Comparison of ENCODE assay signal across 1 cellular context in genomic region chr1:163083690-163084089, GRCh38.
TF ChIP-seq lines count a peak whose summit lies in the region.

No MANE protein-coding gene starts in this region.

TF ChIP-seq in SK-N-SH treated with all-trans-retinoic acid at 6 μM for 48 hours, 23 proteins besides CTCF, POLR2A, EP300 and RAD21 (continued from another document):
- TF ChIP-seq CREB5 (CRISPR knock-in tag; IDR thresholded peaks at IDR 0.05; ENCODE audit: low read depth) (no peak), SNAI2 (CRISPR knock-in tag; IDR thresholded peaks at IDR 0.05) (no peak)
- TF ChIP-seq, protein P1, sequence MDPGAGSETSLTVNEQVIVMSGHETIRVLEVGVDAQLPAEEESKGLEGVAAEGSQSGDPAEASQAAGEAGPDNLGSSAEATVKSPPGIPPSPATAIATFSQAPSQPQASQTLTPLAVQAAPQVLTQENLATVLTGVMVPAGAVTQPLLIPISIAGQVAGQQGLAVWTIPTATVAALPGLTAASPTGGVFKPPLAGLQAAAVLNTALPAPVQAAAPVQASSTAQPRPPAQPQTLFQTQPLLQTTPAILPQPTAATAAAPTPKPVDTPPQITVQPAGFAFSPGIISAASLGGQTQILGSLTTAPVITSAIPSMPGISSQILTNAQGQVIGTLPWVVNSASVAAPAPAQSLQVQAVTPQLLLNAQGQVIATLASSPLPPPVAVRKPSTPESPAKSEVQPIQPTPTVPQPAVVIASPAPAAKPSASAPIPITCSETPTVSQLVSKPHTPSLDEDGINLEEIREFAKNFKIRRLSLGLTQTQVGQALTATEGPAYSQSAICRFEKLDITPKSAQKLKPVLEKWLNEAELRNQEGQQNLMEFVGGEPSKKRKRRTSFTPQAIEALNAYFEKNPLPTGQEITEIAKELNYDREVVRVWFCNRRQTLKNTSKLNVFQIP (CRISPR knock-in tag; IDR thresholded peaks at IDR 0.05; ENCODE audit: borderline replicate concordance, low read depth) = no peak
TF ChIP-seq in SK-N-SH treated with all-trans-retinoic acid at 6 μM for 48 hours: peak in this region for 0.
